ENCODE assay signal across 12 cellular contexts in genomic region chr15:78932216-78932808, GRCh38.
"Had no signal": no experiment of that assay in that cellular context is flagged by ENCODE, and none has a peak within 500 bp of the region (broad histone marks: within the 10 kb centered on the region; RNA-seq: fewer than 3 reads in every experiment).

No MANE protein-coding gene starts in this region.

- H3K4me3 Mint-ChIP-seq: activated T-cell treated with anti-CD3 and anti-CD28 coated beads, Interleukin-2, amount 50 U/mL, for 4 hours; nephron progenitor cell had no signal

- H3K9me3 ChIP-seq: heart right ventricle, left ventricle myocardium inferior, tibial artery, uterus had no signal

- H3K4me1 ChIP-seq: uterus had no signal

- H3K9me3 Mint-ChIP-seq: activated T-cell treated with anti-CD3 and anti-CD28 coated beads, Interleukin-2, amount 50 U/mL, for 4 hours; nephron progenitor cell had no signal

- ATAC-seq: activated T-cell treated with anti-CD3 and anti-CD28 coated beads, Interleukin-2, amount 50 U/mL, for 4 hours had no signal

- DNase-seq: activated CD4-positive, alpha-beta T cell treated with anti-CD3 and anti-CD28 coated beads, Interleukin-2, amount 50 U/mL, for 4 hours; activated CD4-positive, CD25-positive, alpha-beta regulatory T cell treated with anti-CD3 and anti-CD28 coated beads, Interleukin-2, amount 50 U/mL, for 72 hours; activated gamma-delta T cell treated with Interleukin-2 at 50 U/mL for 16 hours; activated T-cell treated with anti-CD3 and anti-CD28 coated beads, Interleukin-2, amount 50 U/mL, for 4 hours; foreskin melanocyte; heart right ventricle; left ventricle myocardium inferior; mesenchymal stem cell; nephron progenitor cell; stimulated activated CD4-positive, alpha-beta T cell treated with anti-CD3 and anti-CD28 coated beads, Interleukin-4, amount 100 ng/mL, for 4 hours; uterus had no signal

- H3K27ac Mint-ChIP-seq: nephron progenitor cell had no signal

- H3K4me3 ChIP-seq: heart right ventricle, left ventricle myocardium inferior, tibial artery, uterus had no signal

- H3K27ac ChIP-seq: uterus had no signal

- H3K27me3 ChIP-seq: heart right ventricle, tibial artery, uterus had no signal

- H3K36me3 ChIP-seq: uterus had no signal
